Comparison of ENCODE assay signal across 8 cellular contexts in genomic region chr19:18118420-18119242, GRCh38. TPM values are rescaled to one million over a fixed set of nuclear protein-coding genes. Genes with fewer than 3 reads are reported as not detected.
A peak's percentile ranks its signal among the peaks of the same experiment; 100 is the strongest.
DNase-seq lines count a peak whose midpoint lies in the region; ATAC-seq, FAIRE-seq and TF ChIP-seq lines count a peak whose summit lies in the region.

No MANE protein-coding gene starts in this region.

- intact Hi-C loops in Caco-2 (cut with micrococcal nuclease; ENCODE audit: unreplicated experiment) (no loop called here), endothelial cell of umbilical vein (cut with micrococcal nuclease) (loop anchor here (1.0 to 10.0 kb wide), 3 partner anchors 34 to 206 kb away; partner anchors contain the start of gene LSM4)

- TF ChIP-seq CTCF in Caco-2 (IDR thresholded peaks at IDR 0.05; ENCODE audit: insufficient read depth in 1 of 2, low read depth in 1 of 2, low read length in 1 of 2, severe bottlenecking in 1 of 2, unreplicated experiment in 1 of 2) (no peak), OCI-LY3 (IDR thresholded peaks at IDR 0.05; ENCODE audit: low read depth, low read length) (no peak), endothelial cell of umbilical vein (IDR thresholded peaks at IDR 0.05; ENCODE audit: extremely low read depth in 1 of 2, insufficient read depth in 1 of 2, low read depth in 1 of 2, low read length in 2 of 2) (no peak), omental fat pad (IDR thresholded peaks at IDR 0.05) (no peak)

- H3K9me3 ChIP-seq in Caco-2 (no peaks in the 10 kb centered on the region), OCI-LY3 (ENCODE audit: insufficient read depth, low read length) (no peaks in the 10 kb centered on the region), endothelial cell of umbilical vein (replicated peaks; ENCODE audit: control insufficient read depth, insufficient read depth, low read length) (no peaks in the 10 kb centered on the region)

- peaks cover 23% of the 10 kb centered on the region for H3K79me2 ChIP-seq in OCI-LY3 (ENCODE audit: low read length)
- H3K79me2 ChIP-seq in endothelial cell of umbilical vein (ENCODE audit: control insufficient read depth, insufficient read depth, low read length) = no peaks in the 10 kb centered on the region

- no peak overlapping the region for H2AFZ ChIP-seq in OCI-LY3 (ENCODE audit: low read depth, low read length)
- H2AFZ ChIP-seq in endothelial cell of umbilical vein (ENCODE audit: low read depth, low read length) = peak overlapping the region; percentile 98

- dilution Hi-C loops in endothelial cell of umbilical vein (cut with MboI; ENCODE audit: extremely low pct_ligation_motif_present, low sequenced_read_pairs) = no loop called here

- peak overlapping the region; percentile 80 for H3K4me3 Mint-ChIP-seq in Caco-2 (ENCODE audit: unreplicated experiment)

- no peaks in the 10 kb centered on the region for H3K9me1 ChIP-seq in endothelial cell of umbilical vein (replicated peaks; ENCODE audit: control insufficient read depth, extremely low read depth, insufficient read depth, low read length)

- H3K4me2 ChIP-seq in OCI-LY3 (ENCODE audit: low read length) (peak overlapping the region; percentile 98), endothelial cell of umbilical vein (ENCODE audit: insufficient read depth, low read length) (peak overlapping the region; percentile 68)

- H3K4me1 Mint-ChIP-seq in Caco-2 (ENCODE audit: low read depth, unreplicated experiment) = peaks cover 5% of the 10 kb centered on the region

- H3K4me3 ChIP-seq in Caco-2 (ENCODE audit: low read depth, low read length) = peak overlapping the region; percentile 65
- H3K4me3 ChIP-seq in OCI-LY3 (ENCODE audit: low read length) = peak overlapping the region; percentile 81
- H3K4me3 ChIP-seq in endothelial cell of umbilical vein (replicated peaks in 1 of 3; ENCODE audit: insufficient read depth in 1 of 3, low read depth in 1 of 3, low read length in 3 of 3) = peak overlapping the region; percentile 33 to 63 (median 51)

- H4K20me1 ChIP-seq in OCI-LY3 (ENCODE audit: insufficient read depth, low read length) (peaks cover 26% of the 10 kb centered on the region), endothelial cell of umbilical vein (replicated peaks; ENCODE audit: control insufficient read depth, extremely low read depth, insufficient read depth, low read length) (no peaks in the 10 kb centered on the region)

- BruUV-seq in Caco-2 (replicated peaks; lab: Mats Ljungman, UMichigan) (no TSS peak), endothelial cell of umbilical vein (replicated peaks; lab: Mats Ljungman, UMichigan) (no TSS peak)

- POLR2A ChIA-PET in Caco-2 (lab: Charles Lee) (no interaction called here), endothelial cell of umbilical vein (lab: Charles Lee) (no interaction called here)

- no peak for TF ChIP-seq POLR2A in endothelial cell of umbilical vein (IDR thresholded peaks at IDR 0.05; ENCODE audit: low read depth, low read length)

- H3K9me3 Mint-ChIP-seq in Caco-2 (ENCODE audit: unreplicated experiment) = no peaks in the 10 kb centered on the region

- DNase-seq in Caco-2 (no peak), endothelial cell of umbilical vein (ENCODE audit: low read depth, low spot score) (no peak), omental fat pad (ENCODE audit: low spot score) (no peak), NCI-H345 (lab: John Stamatoyannopoulos, UW) (no peak)
- DNase-seq in activated CD4-positive, alpha-beta T cell treated with anti-CD3 and anti-CD28 coated beads, Interleukin-2, amount 50 U/mL, for 4 hours = no peak

- H3K27me3 ChIP-seq in Caco-2 (replicated peaks; ENCODE audit: control insufficient read depth, insufficient read depth, low read length) (no peaks in the 10 kb centered on the region), OCI-LY3 (ENCODE audit: low read depth, low read length) (no peaks in the 10 kb centered on the region), endothelial cell of umbilical vein (ENCODE audit: control insufficient read depth in 2 of 2, insufficient read depth in 2 of 2, low read length in 2 of 2) (no peaks in the 10 kb centered on the region)

- no peaks in the 10 kb centered on the region for H3K27me3 Mint-ChIP-seq in Caco-2 (ENCODE audit: insufficient read depth, unreplicated experiment)

- H3K27ac ChIP-seq in OCI-LY3 (ENCODE audit: low read length) (peak overlapping the region; percentile 47), endothelial cell of umbilical vein (ENCODE audit: insufficient read depth, low read depth, low read length) (no peak overlapping the region)

- FAIRE-seq in endothelial cell of umbilical vein (lab: Jason Lieb, UNC) = peak; percentile 33

- H3K4me1 ChIP-seq in Caco-2 = no peaks in the 10 kb centered on the region
- H3K4me1 ChIP-seq in OCI-LY3 (ENCODE audit: low read length) = peaks cover 25% of the 10 kb centered on the region
- H3K4me1 ChIP-seq in endothelial cell of umbilical vein (ENCODE audit: control insufficient read depth, extremely low read depth, insufficient read depth, low read length) = peaks cover 10% of the 10 kb centered on the region

- H3K9ac ChIP-seq in OCI-LY3 (ENCODE audit: low read length) (peak overlapping the region; percentile 69), endothelial cell of umbilical vein (replicated peaks; ENCODE audit: extremely low read depth, insufficient read depth, low read length) (peak overlapping the region; percentile 62)

- H3K27ac Mint-ChIP-seq in Caco-2 (ENCODE audit: unreplicated experiment) = peak overlapping the region; percentile 90

- ATAC-seq in omental fat pad (ENCODE audit: low FRiP score) (peak; percentile 8), HG03460 (IDR thresholded peaks at IDR 0.05; ENCODE audit: unreplicated experiment) (no peak), GM19452 (IDR thresholded peaks at IDR 0.05; ENCODE audit: unreplicated experiment) (no peak)

- CTCF ChIA-PET in Caco-2 (lab: Charles Lee) (interaction anchor here (0.6 kb wide), 1 partner anchor 111 kb away, joined by 3 read pairs; no protein-coding TSS in a partner anchor), endothelial cell of umbilical vein (lab: Charles Lee) (interaction anchor here (0.5 to 2.4 kb wide), 4 partner anchors 9 to 208 kb away, joined by 3 to 9 read pairs (median 4); partner anchors contain the start of gene PIK3R2)

- peaks cover 5% of the 10 kb centered on the region for H3K36me3 Mint-ChIP-seq in Caco-2 (ENCODE audit: insufficient read depth, unreplicated experiment)

- H3K36me3 ChIP-seq in Caco-2 (ENCODE audit: control insufficient read depth, insufficient read depth, low read length) (no peaks in the 10 kb centered on the region; the same call in 1 of the 2 replicates), OCI-LY3 (replicated peaks; ENCODE audit: low read depth, low read length) (peaks cover 23% of the 10 kb centered on the region), endothelial cell of umbilical vein (ENCODE audit: control insufficient read depth in 2 of 2, extremely low read depth in 1 of 2, insufficient read depth in 2 of 2, low read length in 2 of 2) (no peaks in the 10 kb centered on the region)

TF ChIP-seq in endothelial cell of umbilical vein, 7 proteins besides CTCF, POLR2A, EP300 and RAD21 (continues in another document):
- TF ChIP-seq FOS (IDR thresholded peaks at IDR 0.05; ENCODE audit: borderline replicate concordance, insufficient read depth, low read length) = no peak

RNA-seq across cellular contexts. Expression of gene MAST3, which starts 21.1 kb away (rescaled TPM):
- total RNA-seq in Caco-2 (2022) (8.0 and 8.2 TPM in 2 replicates), endothelial cell of umbilical vein (2.7 and 4.2 TPM in 2 replicates), omental fat pad (10 to 100 TPM in 2 of 4 donors, 1 to 10 TPM in 2; 4.5 to 14.8 (median 8.9) TPM)
- 1.5 TPM in 2 replicates for polyA plus RNA-seq in endothelial cell of umbilical vein
- 0.94 and 1.1 TPM in 2 replicates for polyA plus RNA-seq in endothelial cell of umbilical vein (2011; cell fraction: cytosol; rRNA removed)
- polyA plus RNA-seq in endothelial cell of umbilical vein (2011; cell fraction: nucleus; rRNA removed) = 2.3 and 2.4 TPM in 2 replicates
- 1.9 and 3.3 TPM in 2 replicates for polyA plus RNA-seq in endothelial cell of umbilical vein (2012)
- polyA minus RNA-seq in endothelial cell of umbilical vein = 2.4 and 2.5 TPM in 2 replicates
- polyA minus RNA-seq in endothelial cell of umbilical vein (2011; cell fraction: cytosol; rRNA and poly(A)+ RNA removed) = 4.2 TPM
- polyA minus RNA-seq in endothelial cell of umbilical vein (2011; cell fraction: nucleus; rRNA and poly(A)+ RNA removed) = 1.9 and 2.2 TPM in 2 replicates

RNA-seq across cellular contexts. Expression of gene IL12RB1, which starts 31.9 kb away (rescaled TPM):
- total RNA-seq in Caco-2 (2022) (not detected in 2 replicates), endothelial cell of umbilical vein (not detected in 2 replicates), omental fat pad (1 to 10 TPM; 1.1 to 4.4 (median 1.6) TPM)
- not detected in 2 replicates for polyA plus RNA-seq in endothelial cell of umbilical vein
- polyA plus RNA-seq in endothelial cell of umbilical vein (2011; cell fraction: cytosol; rRNA removed) = not detected in 2 replicates
- polyA plus RNA-seq in endothelial cell of umbilical vein (2011; cell fraction: nucleus; rRNA removed) = not detected in 2 replicates
- not detected in 2 replicates for polyA plus RNA-seq in endothelial cell of umbilical vein (2012)
- polyA minus RNA-seq in endothelial cell of umbilical vein = not detected in 2 replicates
- not detected for polyA minus RNA-seq in endothelial cell of umbilical vein (2011; cell fraction: cytosol; rRNA and poly(A)+ RNA removed)
- not detected in 2 replicates for polyA minus RNA-seq in endothelial cell of umbilical vein (2011; cell fraction: nucleus; rRNA and poly(A)+ RNA removed)

RNA-seq across cellular contexts. Expression of gene PIK3R2, which starts 34.3 kb away (rescaled TPM):
- 34.3 and 37.8 TPM in 2 replicates for total RNA-seq in Caco-2 (2022)
- 14.4 and 15.2 TPM in 2 replicates for total RNA-seq in endothelial cell of umbilical vein
- polyA plus RNA-seq in endothelial cell of umbilical vein = 7.5 and 8.1 TPM in 2 replicates
- polyA plus RNA-seq in endothelial cell of umbilical vein (2011; cell fraction: cytosol; rRNA removed) = 4.4 and 5.8 TPM in 2 replicates
- polyA plus RNA-seq in endothelial cell of umbilical vein (2011; cell fraction: nucleus; rRNA removed) = 13.3 and 13.5 TPM in 2 replicates
- polyA plus RNA-seq in endothelial cell of umbilical vein (2012) = 7.9 and 10.4 TPM in 2 replicates
- 3.2 TPM in 1 of 2 replicates, not detected in the other for polyA minus RNA-seq in endothelial cell of umbilical vein
- 17.9 TPM for polyA minus RNA-seq in endothelial cell of umbilical vein (2011; cell fraction: cytosol; rRNA and poly(A)+ RNA removed)
- 5.6 and 6.2 TPM in 2 replicates for polyA minus RNA-seq in endothelial cell of umbilical vein (2011; cell fraction: nucleus; rRNA and poly(A)+ RNA removed)
- 10 to 100 TPM in 1 of 4 donors, 1 to 10 TPM in 3; 6.3 to 11.7 (median 7.4) TPM for total RNA-seq in omental fat pad

RNA-seq across cellular contexts. Expression of gene IFI30, which starts 55.0 kb away (rescaled TPM):
- 38.3 and 39.6 TPM in 2 replicates for total RNA-seq in Caco-2 (2022)
- 0.74 and 1.1 TPM in 2 replicates for total RNA-seq in endothelial cell of umbilical vein
- 1.6 and 2.1 TPM in 2 replicates for polyA plus RNA-seq in endothelial cell of umbilical vein
- polyA plus RNA-seq in endothelial cell of umbilical vein (2011; cell fraction: cytosol; rRNA removed) = 1.1 and 1.6 TPM in 2 replicates
- polyA plus RNA-seq in endothelial cell of umbilical vein (2011; cell fraction: nucleus; rRNA removed) = 1.2 TPM in 1 of 2 replicates, not detected in the other
- 0.38 and 0.96 TPM in 2 replicates for polyA plus RNA-seq in endothelial cell of umbilical vein (2012)
- polyA minus RNA-seq in endothelial cell of umbilical vein = 0.45 TPM in 1 of 2 replicates, not detected in the other
- polyA minus RNA-seq in endothelial cell of umbilical vein (2011; cell fraction: cytosol; rRNA and poly(A)+ RNA removed) = 135 TPM
- polyA minus RNA-seq in endothelial cell of umbilical vein (2011; cell fraction: nucleus; rRNA and poly(A)+ RNA removed) = not detected in 2 replicates
- total RNA-seq in omental fat pad = 100 to 1,000 TPM in 2 of 4 donors, 10 to 100 TPM in 2; 74.8 to 466 (median 148) TPM
